22 cellular contexts compared by ENCODE assay signal in the genomic region with DNA sequence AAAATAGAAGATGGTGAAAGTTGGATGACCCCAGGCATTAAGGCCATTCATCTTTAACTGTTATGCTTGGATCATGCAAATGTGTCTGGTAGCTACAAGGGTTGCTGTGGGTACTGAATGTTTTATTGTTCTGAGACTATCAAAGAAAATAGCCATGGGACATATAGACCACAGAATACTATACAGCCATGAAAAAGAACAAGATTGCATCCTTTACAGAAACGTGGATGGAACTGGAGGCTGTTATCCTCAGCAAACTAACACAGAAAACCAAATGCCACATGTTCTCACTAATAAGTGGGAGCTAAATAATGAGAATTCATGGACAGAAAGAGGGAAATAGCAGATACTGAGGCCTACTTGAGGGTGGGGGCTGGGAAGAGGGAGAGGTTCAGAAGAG.
A peak's percentile ranks its signal among the peaks of the same experiment; 100 is the strongest.
DNase-seq lines count a peak whose midpoint lies in the region; ATAC-seq, FAIRE-seq and TF ChIP-seq lines count a peak whose summit lies in the region.
"Had no signal": no experiment of that assay in that cellular context is flagged by ENCODE, and none has a peak within 500 bp of the region (broad histone marks: within the 10 kb centered on the region; RNA-seq: fewer than 3 reads in every experiment).

No MANE protein-coding gene starts in this region.

- no peaks in the 10 kb centered on the region for H3K4me1 Mint-ChIP-seq in astrocyte (ENCODE audit: low read depth, unreplicated experiment)
- H3K4me1 Mint-ChIP-seq in naive thymus-derived CD8-positive, alpha-beta T cell = peaks cover 0 to 6% (median 0%) of the 10 kb centered on the region in 4 donors
- H3K4me1 Mint-ChIP-seq: B cell had no signal

- H3K9me3 Mint-ChIP-seq in astrocyte (ENCODE audit: unreplicated experiment) = no peaks in the 10 kb centered on the region
- H3K9me3 Mint-ChIP-seq in naive thymus-derived CD8-positive, alpha-beta T cell = no peaks in the 10 kb centered on the region
- H3K9me3 Mint-ChIP-seq: CD4-positive, CD25-positive, alpha-beta regulatory T cell; CD8-positive, alpha-beta T cell had no signal

- H3K4me2 ChIP-seq in PC-3 (ENCODE audit: low read length) (no peak overlapping the region), astrocyte (ENCODE audit: low read length) (no peak overlapping the region)
- H3K4me2 ChIP-seq: BLaER1 had no signal

- H3K4me3 Mint-ChIP-seq in astrocyte (ENCODE audit: unreplicated experiment) = no peak overlapping the region
- H3K4me3 Mint-ChIP-seq in naive thymus-derived CD8-positive, alpha-beta T cell = no peak overlapping the region
- H3K4me3 Mint-ChIP-seq: B cell; CD4-positive, CD25-positive, alpha-beta regulatory T cell; CD8-positive, alpha-beta T cell had no signal

- CTCF ChIA-PET in HEK293 (lab: Yijun Ruan, JAX) (interaction anchor here (0.6 to 4.4 kb wide), 8 partner anchors 157 to 1971 kb away, joined by 3 to 41 read pairs (median 8); no protein-coding TSS in a partner anchor), PC-3 (lab: Charles Lee) (interaction anchor here (0.6 kb wide), 1 partner anchor 186 kb away, joined by 6 read pairs; no protein-coding TSS in a partner anchor)

- H3F3A ChIP-seq in PC-3 (ENCODE audit: low read length, unreplicated experiment) = no peaks in the 10 kb centered on the region

- no peak overlapping the region for H3K27ac Mint-ChIP-seq in astrocyte (ENCODE audit: unreplicated experiment)
- no peak overlapping the region for H3K27ac Mint-ChIP-seq in naive thymus-derived CD8-positive, alpha-beta T cell
- H3K27ac Mint-ChIP-seq: B cell; CD4-positive, CD25-positive, alpha-beta regulatory T cell; CD8-positive, alpha-beta T cell had no signal

- no peaks in the 10 kb centered on the region; the same call in 1 of the 2 replicates for H3K4me1 ChIP-seq in HEK293 (ENCODE audit: control insufficient read depth, insufficient read depth, low read length)
- peaks cover 13% of the 10 kb centered on the region for H3K4me1 ChIP-seq in PC-3 (ENCODE audit: insufficient read depth, low read length)
- peaks cover 5% of the 10 kb centered on the region for H3K4me1 ChIP-seq in astrocyte (ENCODE audit: insufficient read depth, low read length)
- H3K4me1 ChIP-seq in esophagus muscularis mucosa = peaks cover 0 to 62% (median 45%) of the 10 kb centered on the region in 4 donors
- no peaks in the 10 kb centered on the region for H3K4me1 ChIP-seq in small intestine (ENCODE audit: control insufficient read depth in 2 of 2, insufficient read depth in 1 of 2, low read depth in 1 of 2, low read length in 1 of 2)
- H3K4me1 ChIP-seq: Caco-2 had no signal

- FAIRE-seq in astrocyte (lab: Jason Lieb, UNC) = peak; percentile 73
- FAIRE-seq in small intestine (lab: Jason Lieb, UNC) = no peak
- FAIRE-seq: A204.1, GM12878, GM19239 had no signal

- H3K27me3 ChIP-seq in PC-3 (ENCODE audit: low read length) (no peaks in the 10 kb centered on the region), astrocyte (ENCODE audit: insufficient read depth, low read length) (no peaks in the 10 kb centered on the region), esophagus muscularis mucosa (no peaks in the 10 kb centered on the region), small intestine (ENCODE audit: control insufficient read depth in 2 of 2, insufficient read depth in 2 of 2, low read length in 2 of 2) (no peaks in the 10 kb centered on the region)
- H3K27me3 ChIP-seq: BLaER1 had no signal

- TF ChIP-seq CTCF in HEK293 (tag by site-specific recombination; IDR thresholded peaks at IDR 0.05) (no peak), PC-3 (conservative IDR thresholded peaks at IDR 0.05; ENCODE audit: low read depth, low read length) (no peak), astrocyte (IDR thresholded peaks at IDR 0.05; ENCODE audit: insufficient read depth, low read depth, low read length) (no peak), esophagus muscularis mucosa (IDR thresholded peaks at IDR 0.05) (no peak)

- H3K9me3 ChIP-seq in HEK293 (ENCODE audit: control insufficient read depth, insufficient read depth, low read depth, low read length) (no peaks in the 10 kb centered on the region), PC-3 (ENCODE audit: low read length) (no peaks in the 10 kb centered on the region), astrocyte (ENCODE audit: insufficient read depth, low read depth, low read length) (no peaks in the 10 kb centered on the region), esophagus muscularis mucosa (no peaks in the 10 kb centered on the region), small intestine (ENCODE audit: control insufficient read depth, low read depth) (no peaks in the 10 kb centered on the region)
- H3K9me3 ChIP-seq: BLaER1, Caco-2, HAP-1 had no signal

- POLR2A ChIA-PET in HEK293 (lab: Yijun Ruan, JAX) = no interaction called here
- POLR2A ChIA-PET in PC-3 (lab: Charles Lee; ENCODE audit: unreplicated experiment) = no interaction called here
- POLR2A ChIA-PET in naive thymus-derived CD8-positive, alpha-beta T cell (lab: Charles Lee) = no interaction called here

- H2AFZ ChIP-seq in PC-3 (ENCODE audit: low read length) = no peak overlapping the region
- no peak overlapping the region for H2AFZ ChIP-seq in astrocyte (ENCODE audit: low read depth, low read length)

- no peaks in the 10 kb centered on the region for H4K20me1 ChIP-seq in PC-3 (ENCODE audit: low read length)
- no peaks in the 10 kb centered on the region for H4K20me1 ChIP-seq in astrocyte (ENCODE audit: insufficient read depth, low read length)
- H4K20me1 ChIP-seq: BLaER1 had no signal

- no peak for TF ChIP-seq EP300 in esophagus muscularis mucosa (IDR thresholded peaks at IDR 0.05)

- DNase-seq in PC-3 = no peak
- no peak for DNase-seq in astrocyte (ENCODE audit: low read depth)
- DNase-seq in esophagus muscularis mucosa (ENCODE audit: extremely low spot score) = no peak
- no peak for DNase-seq in small intestine
- no peak for DNase-seq in activated T-cell treated with anti-CD3 and anti-CD28 coated beads for 4 hours
- no peak for DNase-seq in stimulated activated CD4-positive, alpha-beta T cell treated with anti-CD3 and anti-CD28 coated beads, Interleukin-2, amount 100 ng/mL, for 48 hours
- no peak for DNase-seq in naive thymus-derived CD8-positive, alpha-beta T cell
- DNase-seq: Caco-2; CD4-positive, CD25-positive, alpha-beta regulatory T cell; CD8-positive, alpha-beta T cell; DMS153; EL; GDM1; GM23248 had no signal

- H3K36me3 ChIP-seq in HEK293 (ENCODE audit: control insufficient read depth in 2 of 2, insufficient read depth in 1 of 2, low read length in 2 of 2) (no peaks in the 10 kb centered on the region), PC-3 (ENCODE audit: low read depth, low read length) (no peaks in the 10 kb centered on the region), astrocyte (ENCODE audit: insufficient read depth, low read length) (no peaks in the 10 kb centered on the region), esophagus muscularis mucosa (no peaks in the 10 kb centered on the region), small intestine (ENCODE audit: control insufficient read depth in 2 of 2, insufficient read depth in 2 of 2, low read length in 2 of 2) (no peaks in the 10 kb centered on the region)
- H3K36me3 ChIP-seq: BLaER1, HAP-1 had no signal

- H3K27ac ChIP-seq in HEK293 (ENCODE audit: extremely low read depth, low read depth, low read length) (no peak overlapping the region), PC-3 (ENCODE audit: low read length) (peak overlapping the region; percentile 24), astrocyte (ENCODE audit: low read depth, low read length) (no peak overlapping the region), esophagus muscularis mucosa (replicated peaks in 1 of 4) (peak overlapping the region in 3 of 4 donors; percentile 35 to 84 (median 82)), small intestine (ENCODE audit: low read depth in 1 of 2, low read length in 1 of 2) (no peak overlapping the region)
- H3K27ac ChIP-seq: 22Rv1, BLaER1, GM23248 had no signal

- H3K79me2 ChIP-seq in PC-3 (ENCODE audit: low read length) (no peaks in the 10 kb centered on the region), astrocyte (ENCODE audit: insufficient read depth, low read length) (no peaks in the 10 kb centered on the region)

- intact Hi-C loops in PC-3 (cut with micrococcal nuclease) (loop anchor here (1.0 to 5.0 kb wide), 5 partner anchors 71 to 299 kb away; no protein-coding TSS in a partner anchor), esophagus muscularis mucosa (cut with DNase I) (loop anchor here (10.0 kb wide), 3 partner anchors 229 to 1039 kb away; no protein-coding TSS in a partner anchor)

- TF ChIP-seq POLR2A in esophagus muscularis mucosa (IDR thresholded peaks at IDR 0.05; ENCODE audit: low read depth) = no peak

- no peak for ATAC-seq in PC-3
- ATAC-seq in naive thymus-derived CD8-positive, alpha-beta T cell = no peak
- ATAC-seq: CD8-positive, alpha-beta T cell; GM12878 had no signal

- no TSS peak for BruUV-seq in PC-3 (replicated peaks; lab: Mats Ljungman, UMichigan)

- WGBS in esophagus muscularis mucosa = 47% methylated on average over 1 of the region's 1 CpG
- 36 to 88% (median 54%) methylated on average over 1 of the region's 1 CpG for WGBS in small intestine, 3 donors

- H3K4me3 ChIP-seq in HEK293 (ENCODE audit: low read depth, low read length) (no peak overlapping the region), PC-3 (ENCODE audit: low read length) (no peak overlapping the region), astrocyte (ENCODE audit: insufficient read depth, low read depth, low read length) (no peak overlapping the region), esophagus muscularis mucosa (no peak overlapping the region), small intestine (ENCODE audit: low read depth in 1 of 2, low read length in 2 of 2) (no peak overlapping the region)
- H3K4me3 ChIP-seq: BLaER1, GM12878, GM23248, HAP-1 had no signal

- H3K27me3 Mint-ChIP-seq in astrocyte (ENCODE audit: low read depth, unreplicated experiment) = peaks cover 7% of the 10 kb centered on the region
- peaks cover 0 to 3% (median 0%) of the 10 kb centered on the region in 5 donors for H3K27me3 Mint-ChIP-seq in naive thymus-derived CD8-positive, alpha-beta T cell
- H3K27me3 Mint-ChIP-seq: B cell; CD4-positive, CD25-positive, alpha-beta regulatory T cell had no signal

- H3K9ac ChIP-seq in PC-3 (ENCODE audit: low read length) (peak overlapping the region; percentile 28; the same call in 1 of the 2 replicates), astrocyte (ENCODE audit: low read length) (no peak overlapping the region)
- H3K9ac ChIP-seq: BLaER1, GM23248 had no signal

- H3K9me2 ChIP-seq in PC-3 (replicated peaks; ENCODE audit: low read length) = no peaks in the 10 kb centered on the region

- no peaks in the 10 kb centered on the region for H3K36me3 Mint-ChIP-seq in astrocyte (ENCODE audit: low read depth, unreplicated experiment)
- H3K36me3 Mint-ChIP-seq in naive thymus-derived CD8-positive, alpha-beta T cell = peaks cover 0 to 3% (median 2%) of the 10 kb centered on the region in 3 donors
- H3K36me3 Mint-ChIP-seq: CD4-positive, CD25-positive, alpha-beta regulatory T cell had no signal

TF ChIP-seq in HEK293, 187 proteins besides CTCF, POLR2A, EP300 and RAD21 (continues in another document):
- peak; percentile 92 for TF ChIP-seq ZNF146 (tag by site-specific recombination; IDR thresholded peaks at IDR 0.05)
- TF ChIP-seq ZNF658 (tag by site-specific recombination; IDR thresholded peaks at IDR 0.05) = no peak

Comparison
In these comparisons a context has a peak if more than half of its experiments do, and no peak if none do; other contexts are left out.
1. H3K27ac ChIP-seq: peak in PC-3 (single experiment) and esophagus muscularis mucosa (3 of 4); none in HEK293 (single experiment), astrocyte (single experiment) and small intestine (0 of 2).